In genomic region chr7:1815551-1816281, GRCh38 we compare ENCODE assay signal across 8 cellular contexts.
DNase-seq lines count a peak whose midpoint lies in the region; ATAC-seq and TF ChIP-seq lines count a peak whose summit lies in the region.
"Not testable (repeated sequence)": the region's sequence is repeated elsewhere in the genome, so short reads cannot be mapped to it uniquely, and the experiment has no call there.

No MANE protein-coding gene starts in this region.

- H3K9me3 ChIP-seq in BLaER1 treated with 17β-estradiol and CSF1 and Interleukin-3, amounts not matched to agents 10 nM and 100 nM (replicated peaks in 1 of 11): not testable (repeated sequence)

- H3K27ac ChIP-seq in BLaER1 treated with 17β-estradiol and CSF1 and Interleukin-3, amounts not matched to agents 10 nM and 100 nM: peak overlapping the region in 3 of 11 experiments; percentile 21 to 38 (median 25); a peak in 3 of 22 replicates

- peaks cover 0 to 25% (median 0%) of the 10 kb centered on the region in 11 experiments; a peak in 6 of 22 replicates for H3K27me3 ChIP-seq in BLaER1 treated with 17β-estradiol and CSF1 and Interleukin-3, amounts not matched to agents 10 nM and 100 nM

- H3K4me3 ChIP-seq in BLaER1 treated with 17β-estradiol and CSF1 and Interleukin-3, amounts not matched to agents 10 nM and 100 nM: not testable (repeated sequence)

- H3K9me3 Mint-ChIP-seq in activated CD8-positive, alpha-beta T cell treated with anti-CD3 and anti-CD28 coated beads for 36 hours; osteocyte (ENCODE audit: unreplicated experiment); stimulated activated naive CD8-positive, alpha-beta T cell treated with anti-CD3 and anti-CD28 coated beads, Interleukin-15, amount 100 ng/mL, for 72 hours: not testable (repeated sequence)

- POLR2A ChIA-PET in activated CD8-positive, alpha-beta T cell treated with anti-CD3 and anti-CD28 coated beads for 36 hours (lab: Charles Lee): not testable (repeated sequence)

- H3K4me1 ChIP-seq in BLaER1 treated with 17β-estradiol and CSF1 and Interleukin-3, amounts not matched to agents 10 nM and 100 nM: peaks cover 46 to 92% (median 82%) of the 10 kb centered on the region in 10 experiments

- not testable (repeated sequence) for TF ChIP-seq CTCF in activated CD8-positive, alpha-beta T cell treated with anti-CD3 and anti-CD28 coated beads for 36 hours (IDR thresholded peaks at IDR 0.05); osteocyte (IDR thresholded peaks at IDR 0.05)

- peaks cover 0 to 22% (median 7%) of the 10 kb centered on the region in 11 experiments; a peak in 8 of 22 replicates for H3K36me3 ChIP-seq in BLaER1 treated with 17β-estradiol and CSF1 and Interleukin-3, amounts not matched to agents 10 nM and 100 nM

- H3K9ac ChIP-seq in BLaER1 treated with 17β-estradiol and CSF1 and Interleukin-3, amounts not matched to agents 10 nM and 100 nM: peak overlapping the region in 1 of 11 experiments; percentile 44; a peak in 2 of 22 replicates

- peaks cover 22% of the 10 kb centered on the region for H3K4me1 Mint-ChIP-seq in activated CD8-positive, alpha-beta T cell treated with anti-CD3 and anti-CD28 coated beads for 36 hours (ENCODE audit: low read depth)
- not testable (repeated sequence) for H3K4me1 Mint-ChIP-seq in osteocyte (ENCODE audit: unreplicated experiment)
- peaks cover 38% of the 10 kb centered on the region for H3K4me1 Mint-ChIP-seq in stimulated activated naive CD8-positive, alpha-beta T cell treated with anti-CD3 and anti-CD28 coated beads, Interleukin-15, amount 100 ng/mL, for 72 hours

- not testable (repeated sequence) for H3K27ac Mint-ChIP-seq in activated CD8-positive, alpha-beta T cell treated with anti-CD3 and anti-CD28 coated beads for 36 hours; osteocyte (ENCODE audit: unreplicated experiment); stimulated activated naive CD8-positive, alpha-beta T cell treated with anti-CD3 and anti-CD28 coated beads, Interleukin-15, amount 100 ng/mL, for 72 hours

- intact Hi-C loops in activated CD8-positive, alpha-beta T cell treated with anti-CD3 and anti-CD28 coated beads for 36 hours (cut with micrococcal nuclease); cardiac septum (cut with DNase I): not testable (repeated sequence)

- ATAC-seq in activated CD8-positive, alpha-beta T cell treated with anti-CD3 and anti-CD28 coated beads for 36 hours: not testable (repeated sequence)
- ATAC-seq in stimulated activated naive CD8-positive, alpha-beta T cell treated with anti-CD3 and anti-CD28 coated beads, Interleukin-15, amount 100 ng/mL, for 72 hours: peak; percentile 4

- peak overlapping the region in 9 of 11 experiments; percentile 35 to 93 (median 86); a peak in 18 of 22 replicates for H3K4me2 ChIP-seq in BLaER1 treated with 17β-estradiol and CSF1 and Interleukin-3, amounts not matched to agents 10 nM and 100 nM

- CTCF ChIA-PET in activated CD8-positive, alpha-beta T cell treated with anti-CD3 and anti-CD28 coated beads for 36 hours (lab: Charles Lee): not testable (repeated sequence)

- DNase-seq in LHCN-M2 (ENCODE audit: low read depth) (peak; percentile 31), NCI-H2171 treated with DMSO at 0.1 percent for 48 hours (lab: John Stamatoyannopoulos, UW) (peak; percentile 88), SHP77 (lab: John Stamatoyannopoulos, UW) (peak; percentile 47 to 66), cardiac septum (ENCODE audit: low spot score) (peak; percentile 71), osteocyte (ENCODE audit: extremely low spot score, unreplicated experiment) (peak; percentile 83)
- peak; percentile 25 for DNase-seq in activated CD8-positive, alpha-beta T cell treated with anti-CD3 and anti-CD28 coated beads for 36 hours
- not testable (repeated sequence) for DNase-seq in stimulated activated naive CD8-positive, alpha-beta T cell treated with anti-CD3 and anti-CD28 coated beads, Interleukin-15, amount 100 ng/mL, for 72 hours

- H4K20me1 ChIP-seq in BLaER1 treated with 17β-estradiol and CSF1 and Interleukin-3, amounts not matched to agents 10 nM and 100 nM: peaks cover 67 to 98% (median 86%) of the 10 kb centered on the region in 11 experiments

- H3K27me3 Mint-ChIP-seq in activated CD8-positive, alpha-beta T cell treated with anti-CD3 and anti-CD28 coated beads for 36 hours; osteocyte (ENCODE audit: unreplicated experiment): not testable (repeated sequence)
- H3K27me3 Mint-ChIP-seq in stimulated activated naive CD8-positive, alpha-beta T cell treated with anti-CD3 and anti-CD28 coated beads, Interleukin-15, amount 100 ng/mL, for 72 hours: peaks cover 14% of the 10 kb centered on the region

- not testable (repeated sequence) for H3K4me3 Mint-ChIP-seq in activated CD8-positive, alpha-beta T cell treated with anti-CD3 and anti-CD28 coated beads for 36 hours; osteocyte (ENCODE audit: unreplicated experiment); stimulated activated naive CD8-positive, alpha-beta T cell treated with anti-CD3 and anti-CD28 coated beads, Interleukin-15, amount 100 ng/mL, for 72 hours

- H3K36me3 Mint-ChIP-seq in activated CD8-positive, alpha-beta T cell treated with anti-CD3 and anti-CD28 coated beads for 36 hours (ENCODE audit: low read depth); osteocyte (ENCODE audit: unreplicated experiment): not testable (repeated sequence)
